19 cellular contexts compared by ENCODE assay signal in the genomic region with DNA sequence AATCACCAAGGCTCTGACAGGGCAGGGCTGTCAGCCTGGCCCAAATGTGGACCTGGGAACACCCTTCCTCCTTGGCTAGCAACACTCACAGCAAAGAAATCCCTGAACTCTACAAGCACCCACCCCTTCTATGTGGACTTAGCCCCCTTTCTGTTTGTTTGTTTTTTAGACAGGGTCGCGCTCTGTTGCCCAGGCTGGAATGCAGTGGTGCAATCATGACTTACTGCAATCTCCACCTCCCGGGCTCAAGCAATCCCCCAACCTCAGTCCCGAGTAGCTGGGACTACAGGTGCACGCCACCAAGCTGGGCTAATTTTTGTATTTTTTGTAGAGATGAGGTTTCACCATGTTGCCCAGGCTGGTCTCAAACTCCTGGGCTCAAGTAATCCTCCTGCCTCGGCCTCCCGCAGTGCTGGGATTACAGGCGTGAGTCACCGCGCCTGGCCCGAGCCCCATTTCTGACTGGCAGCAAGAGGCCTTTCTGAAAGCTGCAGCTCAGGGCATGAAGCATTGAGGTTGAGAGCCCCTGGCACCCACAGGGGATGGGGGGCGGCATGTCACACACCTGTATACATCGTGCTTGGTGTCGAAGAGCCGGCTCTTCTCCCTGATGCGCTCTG. TPM values are rescaled to one million over a fixed set of nuclear protein-coding genes. Genes with fewer than 3 reads are reported as not detected.
A peak's percentile ranks its signal among the peaks of the same experiment; 100 is the strongest.
DNase-seq lines count a peak whose midpoint lies in the region; ATAC-seq, FAIRE-seq and TF ChIP-seq lines count a peak whose summit lies in the region.
"Had no signal": no experiment of that assay in that cellular context is flagged by ENCODE, and none has a peak within 500 bp of the region (broad histone marks: within the 10 kb centered on the region; RNA-seq: fewer than 3 reads in every experiment).

No MANE protein-coding gene starts in this region.

- TF ChIP-seq CTCF in RWPE2 (IDR thresholded peaks at IDR 0.05; ENCODE audit: poor library complexity, severe bottlenecking) (no peak), kidney (IDR thresholded peaks at IDR 0.05; ENCODE audit: borderline replicate concordance, extremely low read depth, insufficient read depth) (no peak), smooth muscle cell (IDR thresholded peaks at IDR 0.05; ENCODE audit: borderline replicate concordance, insufficient read depth, poor library complexity, severe bottlenecking) (no peak)

- no peaks in the 10 kb centered on the region for H3K9me3 ChIP-seq in RWPE2 (ENCODE audit: severe bottlenecking)
- no peaks in the 10 kb centered on the region for H3K9me3 ChIP-seq in kidney (ENCODE audit: control insufficient read depth in 1 of 2, low read length in 2 of 2)
- no peaks in the 10 kb centered on the region for H3K9me3 ChIP-seq in smooth muscle cell (replicated peaks; ENCODE audit: low read depth)
- H3K9me3 ChIP-seq: BE2C, psoas muscle, tibial nerve had no signal

- 70% methylated on average over 16 of the region's 16 CpGs for WGBS in smooth muscle cell (ENCODE audit: low lambda C conversion rate)

- H2AFZ ChIP-seq in smooth muscle cell (ENCODE audit: low read depth), result no peak overlapping the region

- H3K4me1 ChIP-seq in RWPE2 (ENCODE audit: insufficient read depth, poor library complexity, severe bottlenecking) (peaks cover 53% of the 10 kb centered on the region), kidney (ENCODE audit: control insufficient read depth in 1 of 2, insufficient read depth in 1 of 2, low read depth in 1 of 2, low read length in 2 of 2) (peaks cover 31 to 33% of the 10 kb centered on the region in 2 donors), smooth muscle cell (ENCODE audit: low read depth) (peaks cover 35% of the 10 kb centered on the region)
- H3K4me1 ChIP-seq: BE2C, psoas muscle, tibial nerve had no signal

- peak overlapping the region; percentile 45 for H3K4me2 ChIP-seq in smooth muscle cell

- peaks cover 7% of the 10 kb centered on the region for H3F3A ChIP-seq in smooth muscle cell (ENCODE audit: low read depth)

- in situ Hi-C loops in KBM-7 (cut with MboI; ENCODE audit: low pct_unique_long_range_greater_than_20kb, low sequenced_read_pairs), result no loop called here

- H3K4me3 ChIP-seq in RWPE2 (ENCODE audit: severe bottlenecking), result no peak overlapping the region
- no peak overlapping the region for H3K4me3 ChIP-seq in kidney (ENCODE audit: low read length in 2 of 2)
- no peak overlapping the region for H3K4me3 ChIP-seq in smooth muscle cell
- H3K4me3 ChIP-seq: psoas muscle, tibial nerve had no signal

- peaks cover 22% of the 10 kb centered on the region for H4K20me1 ChIP-seq in smooth muscle cell (ENCODE audit: low read depth)

- H3K27ac ChIP-seq in RWPE2 (ENCODE audit: poor library complexity, severe bottlenecking), result peak overlapping the region; percentile 86
- peak overlapping the region; percentile 44 to 63 for H3K27ac ChIP-seq in kidney (ENCODE audit: low read depth in 2 of 2, low read length in 2 of 2)
- peak overlapping the region; percentile 69 for H3K27ac ChIP-seq in smooth muscle cell (ENCODE audit: low read depth)
- H3K27ac ChIP-seq: psoas muscle, tibial nerve had no signal

- intact Hi-C loops in kidney (cut with DNase I), result no loop called here

- DNase-seq in EL, result peak; percentile 23
- peak; percentile 61 for DNase-seq in RWPE2 (ENCODE audit: low spot score)
- peak; percentile 63 for DNase-seq in kidney
- no peak for DNase-seq in smooth muscle cell (lab: John Stamatoyannopoulos, UW; ENCODE audit: unreplicated experiment)
- no peak for DNase-seq in DMS53 (lab: John Stamatoyannopoulos, UW)
- no peak for DNase-seq in DMS79 treated with DMSO at 0.1 percent for 48 hours (lab: John Stamatoyannopoulos, UW)
- DNase-seq in KBM-7, result no peak
- DNase-seq: BE2C; effector memory CD4-positive, alpha-beta T cell; foreskin melanocyte; H9; naive thymus-derived CD8-positive, alpha-beta T cell; NCI-H187 treated with DMSO at 0.1 percent for 48 hours; psoas muscle; stimulated activated CD4-positive, alpha-beta T cell treated with anti-CD3 and anti-CD28 coated beads, Interleukin-12 subunit alpha, Interleukin-12 subunit beta, amount 100 ng/mL, for 4 hours had no signal

- H3K27me3 ChIP-seq in RWPE2 (ENCODE audit: insufficient read depth, poor library complexity, severe bottlenecking), result no peaks in the 10 kb centered on the region
- no peaks in the 10 kb centered on the region for H3K27me3 ChIP-seq in smooth muscle cell (ENCODE audit: low read depth)
- H3K27me3 ChIP-seq: tibial nerve had no signal

- no peak for ATAC-seq in RWPE2 (ENCODE audit: low read depth)
- no peak for ATAC-seq in HG03045 (IDR thresholded peaks at IDR 0.05; ENCODE audit: unreplicated experiment)
- ATAC-seq: activated CD4-positive, CD25-positive, alpha-beta regulatory T cell treated with anti-CD3 and anti-CD28 coated beads, Interleukin-2, amount 50 U/mL, for 24 hours; activated T-helper 17 cell treated with anti-CD3 and anti-CD28 coated beads, Interleukin-2, amount 50 U/mL, for 72 hours; naive thymus-derived CD8-positive, alpha-beta T cell; psoas muscle had no signal

- H3K79me2 ChIP-seq in smooth muscle cell (ENCODE audit: low read depth), result no peaks in the 10 kb centered on the region

- FAIRE-seq in kidney (lab: Jason Lieb, UNC), result no peak

- H3K36me3 ChIP-seq in RWPE2 (ENCODE audit: low read depth), result peaks cover 93% of the 10 kb centered on the region
- peaks cover 22 to 53% of the 10 kb centered on the region in 2 donors for H3K36me3 ChIP-seq in kidney (ENCODE audit: control insufficient read depth in 1 of 2, insufficient read depth in 2 of 2, low read length in 2 of 2)
- H3K36me3 ChIP-seq in smooth muscle cell (ENCODE audit: low read depth), result no peaks in the 10 kb centered on the region
- H3K36me3 ChIP-seq: BE2C, tibial nerve had no signal

- H3K9ac ChIP-seq in kidney (ENCODE audit: low read length in 2 of 2), result no peak overlapping the region
- H3K9ac ChIP-seq in smooth muscle cell (ENCODE audit: low read depth), result no peak overlapping the region

RNA-seq across cellular contexts. Expression of a gene that starts 16.2 kb away (rescaled TPM):
- 32.6 TPM for total RNA-seq in kidney
- 11.6 TPM for polyA plus RNA-seq in kidney (ENCODE audit: insufficient read depth, low read depth, low replicate concordance)
- 2.6 and 3.7 TPM in 2 replicates for total RNA-seq in smooth muscle cell
- polyA plus RNA-seq in smooth muscle cell, result 1.1 and 7.4 TPM in 2 replicates
- total RNA-seq: psoas muscle had no signal

Comparison
In these comparisons a context has a peak if more than half of its experiments do, and no peak if none do; other contexts are left out.
1. DNase-seq: peak in EL (single experiment), RWPE2 (single experiment) and kidney (single experiment); none in smooth muscle cell (single experiment), DMS53 (single experiment), DMS79 treated with DMSO at 0.1 percent for 48 hours (single experiment) and KBM-7 (single experiment).
2. Peak in every context shown above with its lines, with median percentiles within 50 percentile points of each other: H3K27ac ChIP-seq.